ENCODE assay signal across 8 cellular contexts in the genomic region with DNA sequence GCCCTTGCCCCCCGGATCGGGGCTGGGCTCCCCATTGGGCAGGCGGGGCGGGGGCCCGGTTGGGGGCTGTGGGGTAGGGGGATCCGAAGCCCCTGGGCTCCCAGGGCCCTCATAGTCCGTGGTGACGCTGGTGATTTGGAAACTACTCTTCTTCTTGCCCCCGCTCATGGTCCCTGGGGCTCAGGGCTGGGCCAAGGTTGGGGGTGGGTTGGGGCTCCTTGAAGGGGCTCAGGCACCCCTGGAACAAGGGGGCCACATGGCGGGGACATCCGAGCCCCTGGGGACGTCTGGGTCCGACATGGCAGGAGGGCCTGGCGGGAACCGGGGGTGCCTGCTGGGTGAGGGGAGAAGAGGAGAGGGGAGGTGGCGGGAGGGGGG. TPM values are rescaled to one million over a fixed set of nuclear protein-coding genes. Genes with fewer than 3 reads are reported as not detected.
DNase-seq lines count a peak whose midpoint lies in the region; ATAC-seq and TF ChIP-seq lines count a peak whose summit lies in the region.

No MANE protein-coding gene starts in this region.

- peaks cover 36 to 73% (median 49%) of the 10 kb centered on the region in 7 donors for H3K4me1 Mint-ChIP-seq in naive thymus-derived CD4-positive, alpha-beta T cell

- no peaks in the 10 kb centered on the region for H3K9me3 ChIP-seq in colonic mucosa
- no peaks in the 10 kb centered on the region for H3K9me3 ChIP-seq in naive thymus-derived CD4-positive, alpha-beta T cell (ENCODE audit: control insufficient read depth in 2 of 3, low read length in 3 of 3)

- TF ChIP-seq CTCF in AG04449 (IDR thresholded peaks at IDR 0.05; ENCODE audit: insufficient read depth, low read length, missing control alignments) (no peak), colonic mucosa (IDR thresholded peaks at IDR 0.05) (no peak)

- H3K9me3 Mint-ChIP-seq in naive thymus-derived CD4-positive, alpha-beta T cell: peaks cover 0 to 4% (median 0%) of the 10 kb centered on the region in 11 donors

- peaks cover 7% of the 10 kb centered on the region for H3K36me3 ChIP-seq in colonic mucosa
- peaks cover 5 to 53% (median 15%) of the 10 kb centered on the region in 3 experiments for H3K36me3 ChIP-seq in naive thymus-derived CD4-positive, alpha-beta T cell (ENCODE audit: control insufficient read depth in 2 of 3, insufficient read depth in 3 of 3, low read length in 3 of 3)

- peak overlapping the region; percentile 80 to 98 (median 93) for H3K27ac Mint-ChIP-seq in naive thymus-derived CD4-positive, alpha-beta T cell

- intact Hi-C loops in colonic mucosa (cut with DNase I): no loop called here
- intact Hi-C loops in naive thymus-derived CD4-positive, alpha-beta T cell (cut with micrococcal nuclease): loop anchor here (2.0 to 5.0 kb wide), 8 partner anchors 39 to 374 kb away; partner anchors contain the start of genes GIGYF1 (in 1 of the 2), MOSPD3 (in 1 of the 2) and SLC12A9 (in 1 of the 2)

- POLR2A ChIA-PET in AG04449 (lab: Yijun Ruan, JAX): no interaction called here
- POLR2A ChIA-PET in naive thymus-derived CD4-positive, alpha-beta T cell (lab: Charles Lee): interaction anchor here (0.6 to 3.8 kb wide), 16 partner anchors 9 to 213 kb away, joined by 3 to 25 read pairs (median 4); partner anchors contain the start of genes AGFG2, FBXO24, LRCH4 and MEPCE

- peaks cover 5 to 22% (median 8%) of the 10 kb centered on the region in 5 donors for H3K36me3 Mint-ChIP-seq in naive thymus-derived CD4-positive, alpha-beta T cell

- DNase-seq in AG04449 (ENCODE audit: low read depth, low spot score): no peak
- no peak for DNase-seq in Jurkat, Clone E6-1 (ENCODE audit: low read depth, low spot score)
- DNase-seq in colonic mucosa: no peak
- DNase-seq in naive thymus-derived CD4-positive, alpha-beta T cell: peak in 1 of 9 donors; percentile 30
- no peak for DNase-seq in DMS79 (lab: John Stamatoyannopoulos, UW)

- peaks cover 23% of the 10 kb centered on the region for H3K4me1 ChIP-seq in colonic mucosa
- H3K4me1 ChIP-seq in naive thymus-derived CD4-positive, alpha-beta T cell (ENCODE audit: control insufficient read depth in 2 of 2, insufficient read depth in 2 of 2, low read length in 2 of 2): peaks cover 47 to 60% of the 10 kb centered on the region in 2 donors

- no peaks in the 10 kb centered on the region for H3K27me3 ChIP-seq in colonic mucosa
- no peaks in the 10 kb centered on the region for H3K27me3 ChIP-seq in naive thymus-derived CD4-positive, alpha-beta T cell (ENCODE audit: control insufficient read depth in 2 of 2, insufficient read depth in 2 of 2, low read length in 2 of 2)

- CTCF ChIA-PET in AG04449 (lab: Yijun Ruan, JAX): interaction anchor here (0.6 to 12.2 kb wide), 9 partner anchors 12 to 215 kb away, joined by 3 to 257 read pairs (median 3); partner anchors contain the start of genes FBXO24 and SPACDR
- CTCF ChIA-PET in naive thymus-derived CD4-positive, alpha-beta T cell (lab: Charles Lee): interaction anchor here (0.9 to 5.9 kb wide), 7 partner anchors 66 to 247 kb away, joined by 3 to 35 read pairs (median 3); partner anchors contain the start of genes FBXO24 and LRCH4

- H3K4me3 ChIP-seq in AG04449 (ENCODE audit: low read depth, low read length) (peak overlapping the region; percentile 90), colonic mucosa (peak overlapping the region; percentile 83)
- peak overlapping the region; percentile 83 for H3K4me3 ChIP-seq in Jurkat, Clone E6-1 (ENCODE audit: low read length)
- peak overlapping the region; percentile 97 for H3K4me3 ChIP-seq in naive thymus-derived CD4-positive, alpha-beta T cell (ENCODE audit: low read length)

- peak overlapping the region; percentile 92 to 100 (median 98) for H3K4me3 Mint-ChIP-seq in naive thymus-derived CD4-positive, alpha-beta T cell

- H3K27me3 Mint-ChIP-seq in naive thymus-derived CD4-positive, alpha-beta T cell: peaks cover 0 to 2% (median 0%) of the 10 kb centered on the region in 5 donors

- ATAC-seq in naive thymus-derived CD4-positive, alpha-beta T cell: no peak
- no peak for ATAC-seq in HG03280 (IDR thresholded peaks at IDR 0.05; ENCODE audit: unreplicated experiment)
- ATAC-seq in GM21825 (IDR thresholded peaks at IDR 0.05; ENCODE audit: unreplicated experiment): no peak
- no peak for ATAC-seq in GM19463 (IDR thresholded peaks at IDR 0.05; ENCODE audit: unreplicated experiment)

- peak overlapping the region; percentile 39 for H3K27ac ChIP-seq in colonic mucosa
- H3K27ac ChIP-seq in naive thymus-derived CD4-positive, alpha-beta T cell (ENCODE audit: low read depth, low read length): peak overlapping the region; percentile 87

- peak overlapping the region; percentile 93 to 97 for H3K9ac ChIP-seq in colonic mucosa (ENCODE audit: low read depth in 2 of 2, low read length in 2 of 2)

RNA-seq across cellular contexts. Expression of gene TSC22D4, which starts 1.2 kb away (rescaled TPM):
- polyA plus RNA-seq in Jurkat, Clone E6-1 (2012; ENCODE audit: insufficient read depth, insufficient read length): 32.2 TPM
- total RNA-seq in colonic mucosa: 10 to 100 TPM; 56.1 to 56.3 TPM
- 100 to 1,000 TPM in 4 of 5 experiments, 10 to 100 TPM in 1; 75.6 to 124 (median 115) TPM for total RNA-seq in naive thymus-derived CD4-positive, alpha-beta T cell
- polyA plus RNA-seq in naive thymus-derived CD4-positive, alpha-beta T cell: 10 to 100 TPM; 23.7 to 30.1 TPM

RNA-seq across cellular contexts. Expression of gene NYAP1, which starts 5.9 kb away (rescaled TPM):
- polyA plus RNA-seq in Jurkat, Clone E6-1 (2012; ENCODE audit: insufficient read depth, insufficient read length): 0.48 TPM
- total RNA-seq in colonic mucosa: under 1 TPM; 0.44 to 0.69 TPM
- total RNA-seq in naive thymus-derived CD4-positive, alpha-beta T cell: under 1 TPM; 0.11 to 0.64 (median 0.44) TPM
- polyA plus RNA-seq in naive thymus-derived CD4-positive, alpha-beta T cell: not detected

RNA-seq across cellular contexts. Expression of gene SPACDR, which starts 13.8 kb away (rescaled TPM):
- polyA plus RNA-seq in Jurkat, Clone E6-1 (2012; ENCODE audit: insufficient read depth, insufficient read length): not detected
- under 1 TPM; 0.54 to 0.74 TPM for total RNA-seq in colonic mucosa
- total RNA-seq in naive thymus-derived CD4-positive, alpha-beta T cell: 1 to 10 TPM; 1.6 to 7.8 (median 2.2) TPM
- polyA plus RNA-seq in naive thymus-derived CD4-positive, alpha-beta T cell: under 1 TPM in 1 of 2 donors, not detected in 1; 0.85 TPM

RNA-seq across cellular contexts. Expression of gene PPP1R35, which starts 41.6 kb away (rescaled TPM):
- 88.7 TPM for polyA plus RNA-seq in Jurkat, Clone E6-1 (2012; ENCODE audit: insufficient read depth, insufficient read length)
- total RNA-seq in colonic mucosa: 10 to 100 TPM; 38.8 to 50.5 TPM
- 10 to 100 TPM; 33.5 to 80.0 (median 65.7) TPM for total RNA-seq in naive thymus-derived CD4-positive, alpha-beta T cell
- 10 to 100 TPM; 25.1 to 52.7 TPM for polyA plus RNA-seq in naive thymus-derived CD4-positive, alpha-beta T cell

RNA-seq across cellular contexts. Expression of gene MEPCE, which starts 48.2 kb away (rescaled TPM):
- polyA plus RNA-seq in Jurkat, Clone E6-1 (2012; ENCODE audit: insufficient read depth, insufficient read length): 57.8 TPM
- 10 to 100 TPM; 27.2 to 39.1 TPM for total RNA-seq in colonic mucosa
- 10 to 100 TPM; 47.9 to 68.2 (median 65.1) TPM for total RNA-seq in naive thymus-derived CD4-positive, alpha-beta T cell
- polyA plus RNA-seq in naive thymus-derived CD4-positive, alpha-beta T cell: 10 to 100 TPM; 12.2 to 20.5 TPM
